In genomic region chr3:101693540-101693939, GRCh38 we compare ENCODE assay signal across 8 cellular contexts. TPM values are rescaled to one million over a fixed set of nuclear protein-coding genes. Genes with fewer than 3 reads are reported as not detected.
A peak's percentile ranks its signal among the peaks of the same experiment; 100 is the strongest.
DNase-seq lines count a peak whose midpoint lies in the region; ATAC-seq and TF ChIP-seq lines count a peak whose summit lies in the region.
"Not testable (repeated sequence)": the region's sequence is repeated elsewhere in the genome, so short reads cannot be mapped to it uniquely, and the experiment has no call there.

No MANE protein-coding gene starts in this region.

- not testable (repeated sequence) for H3K9me3 ChIP-seq in adrenal gland (replicated peaks in 1 of 3); upper lobe of right lung

- H3K27me3 ChIP-seq in adrenal gland, foreskin keratinocyte, upper lobe of right lung: not testable (repeated sequence)

- TF ChIP-seq CTCF in adrenal gland (IDR thresholded peaks at IDR 0.05) (peak in 5 of 6 experiments; percentile 19 to 54 (median 42)), foreskin keratinocyte (conservative IDR thresholded peaks at IDR 0.05) (peak; percentile 78), upper lobe of right lung (IDR thresholded peaks at IDR 0.05) (peak; percentile 55)

- intact Hi-C loops in adrenal gland (cut with DNase I); upper lobe of right lung (cut with DNase I): not testable (repeated sequence)

- TF ChIP-seq POLR2A in adrenal gland (IDR thresholded peaks at IDR 0.05): not testable (repeated sequence)

- not testable (repeated sequence) for H3K27ac ChIP-seq in adrenal gland, foreskin keratinocyte
- H3K27ac ChIP-seq in upper lobe of right lung: peak overlapping the region; percentile 63

- not testable (repeated sequence) for H3K36me3 ChIP-seq in adrenal gland (replicated peaks in 1 of 2); upper lobe of right lung

- ATAC-seq in GM21515 (IDR thresholded peaks at IDR 0.05; ENCODE audit: unreplicated experiment): peak; percentile 87
- ATAC-seq in HG03280 (IDR thresholded peaks at IDR 0.05; ENCODE audit: unreplicated experiment): peak; percentile 93
- ATAC-seq in foreskin keratinocyte: peak; percentile 91
- ATAC-seq in upper lobe of right lung: peak; percentile 95

- H3K4me3 ChIP-seq in adrenal gland: not testable (repeated sequence)
- peak overlapping the region; percentile 30 for H3K4me3 ChIP-seq in upper lobe of right lung

- DNase-seq in GM03348 (ENCODE audit: low spot score): peak; percentile 21
- DNase-seq in RPMI7951 (ENCODE audit: low read depth): peak; percentile 71
- DNase-seq in adrenal gland: peak in 2 of 7 donors; percentile 39 to 41
- DNase-seq in foreskin keratinocyte: peak in 1 of 2 donors; percentile 27
- DNase-seq in myocyte (ENCODE audit: low read depth): peak; percentile 36
- DNase-seq in upper lobe of right lung: peak; percentile 71

- not testable (repeated sequence) for H3K4me1 ChIP-seq in adrenal gland (replicated peaks in 1 of 2); foreskin keratinocyte
- peaks cover 11% of the 10 kb centered on the region for H3K4me1 ChIP-seq in upper lobe of right lung

- WGBS in adrenal gland, 4 donors: 81 to 84% (median 82%) methylated on average over 11 to 13 of the region's 13 CpGs

RNA-seq across cellular contexts. Expression of gene RPL24, which starts 7.0 kb away (rescaled TPM):
- total RNA-seq in RPMI7951 (2014; rRNA removed; shearing (Covaris generic)): 2,068 and 2,385 TPM in 2 replicates
- total RNA-seq in adrenal gland (1,000 to 10,000 TPM in 3 of 8 donors, 100 to 1,000 TPM in 5; 604 to 1,652 (median 938) TPM), foreskin keratinocyte (983 and 1,035 TPM in 2 replicates), myocyte (959 and 1,040 TPM in 2 replicates), upper lobe of right lung (821 TPM)
- polyA plus RNA-seq in adrenal gland (1,000 to 10,000 TPM; 1,228 to 2,705 (median 2,245) TPM), foreskin keratinocyte (1,671 and 1,692 TPM in 2 replicates)
- polyA plus RNA-seq in myocyte (2012): 934 TPM

RNA-seq across cellular contexts. Expression of gene ZBTB11, which starts 16.6 kb away (rescaled TPM):
- total RNA-seq in RPMI7951 (2014; rRNA removed; shearing (Covaris generic)): 20.1 and 21.4 TPM in 2 replicates
- 10 to 100 TPM; 10.8 to 20.0 (median 14.2) TPM for total RNA-seq in adrenal gland
- polyA plus RNA-seq in adrenal gland: 10 to 100 TPM in 1 of 3 donors, 1 to 10 TPM in 2; 4.9 to 16.5 (median 6.7) TPM
- total RNA-seq in foreskin keratinocyte: 19.7 and 20.5 TPM in 2 replicates
- polyA plus RNA-seq in foreskin keratinocyte: 3.3 and 3.7 TPM in 2 replicates
- 19.8 and 20.1 TPM in 2 replicates for total RNA-seq in myocyte
- polyA plus RNA-seq in myocyte (2012): 5.0 TPM
- 22.8 TPM for total RNA-seq in upper lobe of right lung

RNA-seq across cellular contexts. Expression of gene CEP97, which starts 30.9 kb away (rescaled TPM):
- total RNA-seq in RPMI7951 (2014; rRNA removed; shearing (Covaris generic)): 29.8 and 29.9 TPM in 2 replicates
- total RNA-seq in adrenal gland: 10 to 100 TPM in 3 of 8 donors, 1 to 10 TPM in 5; 4.1 to 10.7 (median 8.4) TPM
- 1 to 10 TPM; 1.2 to 5.9 (median 2.1) TPM for polyA plus RNA-seq in adrenal gland
- total RNA-seq in foreskin keratinocyte: 11.1 and 12.0 TPM in 2 replicates
- polyA plus RNA-seq in foreskin keratinocyte: 1.0 and 1.4 TPM in 2 replicates
- 21.1 and 27.8 TPM in 2 replicates for total RNA-seq in myocyte
- polyA plus RNA-seq in myocyte (2012): 3.1 TPM
- 7.6 TPM for total RNA-seq in upper lobe of right lung
